Comparison of ENCODE assay signal across 31 cellular contexts in the genomic region with DNA sequence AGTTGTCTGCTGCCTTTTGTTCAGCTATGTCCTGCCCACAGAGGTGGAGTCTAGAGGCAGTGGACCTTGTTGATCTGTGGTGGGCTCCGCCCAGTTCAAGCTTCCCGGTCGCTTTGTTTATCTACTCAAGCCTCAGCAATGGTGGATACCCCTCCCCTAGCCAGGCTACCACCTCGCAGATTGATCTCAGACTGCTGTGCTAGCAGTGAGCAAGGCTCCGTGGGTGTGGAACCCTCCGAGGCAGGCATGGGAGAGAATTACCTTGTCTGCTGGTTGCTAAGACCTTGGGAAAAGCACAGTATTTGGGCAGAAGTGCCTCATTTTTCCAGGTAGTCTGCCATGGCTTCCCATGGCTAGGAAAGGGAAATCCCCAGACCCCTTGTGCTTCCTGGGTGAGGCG.
"Had no signal": no experiment of that assay in that cellular context is flagged by ENCODE, and none has a peak within 500 bp of the region (broad histone marks: within the 10 kb centered on the region; RNA-seq: fewer than 3 reads in every experiment).

No MANE protein-coding gene starts in this region.

- H3K4me3 ChIP-seq: ascending aorta, cardiac muscle cell had no signal

- H3K9me3 ChIP-seq: ascending aorta had no signal

- DNase-seq: activated CD4-positive, alpha-beta memory T cell treated with anti-CD3 and anti-CD28 coated beads, Interleukin-2, amount 10 ng/mL, durations not matched to agents 7 days and 5 days; activated CD4-positive, alpha-beta T cell treated with anti-CD3 and anti-CD28 coated beads for 1 hour; activated CD4-positive, alpha-beta T cell treated with anti-CD3 and anti-CD28 coated beads for 36 hours; activated CD4-positive, alpha-beta T cell treated with anti-CD3 and anti-CD28 coated beads for 48 hours; activated CD4-positive, alpha-beta T cell treated with anti-CD3 and anti-CD28 coated beads, Interleukin-2, amount 10 ng/mL, durations not matched to agents 7 days and 5 days; activated CD4-positive, alpha-beta T cell treated with anti-CD3 and anti-CD28 coated beads, Interleukin-2, amount 50 U/mL, for 48 hours; activated CD4-positive, CD25-positive, alpha-beta regulatory T cell; activated CD8-positive, alpha-beta memory T cell treated with anti-CD3 and anti-CD28 coated beads for 24 hours; activated CD8-positive, alpha-beta memory T cell treated with anti-CD3 and anti-CD28 coated beads, Interleukin-2, amount 10 ng/mL, durations not matched to agents 7 days and 5 days; activated CD8-positive, alpha-beta memory T cell treated with anti-CD3 and anti-CD28 coated beads, Interleukin-2, amount 50 U/mL, for 48 hours; activated CD8-positive, alpha-beta T cell treated with anti-CD3 and anti-CD28 coated beads, Interleukin-2, amount 10 ng/mL, durations not matched to agents 7 days and 5 days; activated effector memory CD4-positive, alpha-beta T cell treated with Interleukin-2 at 50 U/mL for 16 hours; activated gamma-delta T cell; activated naive CD4-positive, alpha-beta T cell treated with anti-CD3 and anti-CD28 coated beads, Interleukin-2, amount 10 ng/mL, durations not matched to agents 7 days and 5 days; activated naive CD4-positive, alpha-beta T cell treated with Interleukin-2 at 50 U/mL for 16 hours; activated naive CD8-positive, alpha-beta T cell treated with anti-CD3 and anti-CD28 coated beads, Interleukin-2, amount 10 ng/mL, durations not matched to agents 7 days and 5 days; activated naive CD8-positive, alpha-beta T cell treated with anti-CD3 and anti-CD28 coated beads, Interleukin-2, amount 50 U/mL, for 24 hours; activated T-cell treated with anti-CD3 and anti-CD28 coated beads, Interleukin-2, amount 50 U/mL, for 24 hours; activated T-cell treated with anti-CD3 and anti-CD28 coated beads, Interleukin-2, amount 50 U/mL, for 48 hours; amygdala; anterior cingulate cortex; caudate nucleus; cerebellar nuclear complex; T-helper 1 cell; T-helper 2 cell; T-helper 9 cell; WERI-Rb-1 had no signal

- H3K27ac ChIP-seq: ascending aorta, cardiac muscle cell, WERI-Rb-1 had no signal

- H3K4me1 ChIP-seq: ascending aorta had no signal

- ATAC-seq: activated CD4-positive, alpha-beta T cell treated with anti-CD3 and anti-CD28 coated beads for 36 hours; activated CD4-positive, CD25-positive, alpha-beta regulatory T cell treated with anti-CD3 and anti-CD28 coated beads, Interleukin-2, amount 50 U/mL, for 24 hours; activated CD8-positive, alpha-beta memory T cell treated with anti-CD3 and anti-CD28 coated beads, Interleukin-2, amount 10 ng/mL, durations not matched to agents 7 days and 5 days; activated CD8-positive, alpha-beta T cell treated with anti-CD3 and anti-CD28 coated beads, Interleukin-2, amount 10 ng/mL, durations not matched to agents 7 days and 5 days; activated naive CD8-positive, alpha-beta T cell treated with anti-CD3 and anti-CD28 coated beads, Interleukin-2, amount 50 U/mL, for 24 hours; WTC11 had no signal

- H3K36me3 ChIP-seq: ascending aorta, cardiac muscle cell, WERI-Rb-1 had no signal

- H3K27me3 ChIP-seq: ascending aorta, cardiac muscle cell had no signal
